In the genomic region with DNA sequence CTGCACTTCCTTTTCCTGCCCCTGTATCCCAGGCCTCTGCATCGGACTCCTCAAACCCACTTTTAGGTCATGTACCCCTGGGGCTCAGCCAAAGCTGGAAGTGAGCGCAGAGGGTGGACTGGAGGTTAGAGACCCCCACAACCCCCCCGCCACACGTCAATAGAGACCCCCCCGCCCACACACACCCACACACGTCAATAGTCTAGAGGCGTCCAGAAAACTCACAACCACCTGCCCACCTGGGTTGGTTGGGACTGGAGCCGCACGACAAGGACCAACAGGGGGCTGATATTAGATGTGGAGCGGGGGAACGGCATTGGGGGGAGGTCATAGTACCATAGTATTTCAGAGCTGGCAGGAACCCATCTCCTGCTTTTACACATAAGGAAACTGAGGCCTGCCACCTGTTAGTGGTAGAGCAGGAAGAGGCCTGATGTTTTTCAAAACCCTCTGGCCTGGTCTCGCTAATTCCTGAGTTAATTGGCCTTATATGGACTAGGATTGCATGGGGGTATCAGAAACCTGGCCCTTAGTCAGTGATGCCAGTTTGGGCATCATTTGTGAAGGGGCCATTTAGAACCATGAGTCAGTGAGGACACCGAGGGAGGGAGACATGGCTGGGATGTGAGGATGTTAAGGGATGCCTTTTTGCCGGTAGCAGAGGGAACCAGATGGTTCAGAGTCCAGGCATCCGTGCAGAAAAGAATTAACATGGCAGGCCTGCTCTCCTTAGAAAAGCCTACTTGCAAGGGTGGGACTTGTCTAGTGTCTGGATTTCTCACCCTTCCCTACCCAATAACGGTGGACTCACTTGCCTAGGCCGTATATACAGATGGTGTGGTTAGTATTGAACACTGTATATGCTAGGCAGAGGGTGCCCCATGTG, we compare ENCODE assay signal across 8 cellular contexts. TPM values are rescaled to one million over a fixed set of nuclear protein-coding genes. Genes with fewer than 3 reads are reported as not detected.
DNase-seq lines count a peak whose midpoint lies in the region; ATAC-seq, FAIRE-seq and TF ChIP-seq lines count a peak whose summit lies in the region.

No MANE protein-coding gene starts in this region.

- H3K9ac ChIP-seq in K562 (ENCODE audit: insufficient read depth in 1 of 2, low read depth in 2 of 2, low read length in 2 of 2) (peak overlapping the region; percentile 70 to 95), mesendoderm (ENCODE audit: low read length) (peak overlapping the region; percentile 58)

- H4K5ac ChIP-seq in mesendoderm (ENCODE audit: low read length), result no peak overlapping the region

- H2BK120ac ChIP-seq in mesendoderm (ENCODE audit: low read depth, low read length), result no peak overlapping the region

- no peak overlapping the region for H2BK15ac ChIP-seq in mesendoderm (replicated peaks; ENCODE audit: low read depth)

- TF ChIP-seq POLR2A in K562 (conservative IDR thresholded peaks at IDR 0.05), result no peak

- ATAC-seq in left ventricle myocardium superior, result no peak
- no peak for ATAC-seq in K562
- no peak for ATAC-seq in aorta (ENCODE audit: low FRiP score)

- peak overlapping the region; percentile 74 to 84 for H3K4me3 ChIP-seq in right atrium auricular region
- peak overlapping the region; percentile 74 for H3K4me3 ChIP-seq in K562
- no peak overlapping the region for H3K4me3 ChIP-seq in mesendoderm (ENCODE audit: low read length)
- H3K4me3 ChIP-seq in aorta (ENCODE audit: low read length in 2 of 2), result peak overlapping the region; percentile 94 to 99

- TF ChIP-seq RAD21 in K562 (CRISPR knock-in tag; conservative IDR thresholded peaks at IDR 0.05 in 1 of 2, IDR thresholded peaks at IDR 0.05 in 1 of 2), result no peak

- H3K18ac ChIP-seq in mesendoderm (ENCODE audit: low read length), result no peak overlapping the region

- no peak overlapping the region for H2AK5ac ChIP-seq in mesendoderm (ENCODE audit: low read length)

- 39% methylated on average over 16 of the region's 17 CpGs for WGBS in K562 (ENCODE audit: insufficient coverage, low coverage, missing lambda C conversion rate)
- no CpG with 5 or more reads among the region's 17 CpGs for WGBS in mesendoderm (ENCODE audit: extremely low coverage, insufficient coverage, low lambda C conversion rate)
- 30 to 34% methylated on average over 17 of the region's 17 CpGs for WGBS in aorta, 2 donors

- intact Hi-C loops in left ventricle myocardium superior (cut with micrococcal nuclease) (no loop called here), K562 (cut with micrococcal nuclease) (loop anchor here (2.0 kb wide), 1 partner anchor 19 kb away; a partner anchor contains a TSS), aorta (cut with DNase I) (loop anchor here in 1 of 2 donors (2.0 kb wide), 1 partner anchor 19 kb away; no protein-coding TSS in a partner anchor)

- H2BK5ac ChIP-seq in mesendoderm (ENCODE audit: low read length), result no peak overlapping the region

- no peaks in the 10 kb centered on the region for H3K9me1 ChIP-seq in K562 (ENCODE audit: control insufficient read depth, insufficient read depth, low read length)

- no peak overlapping the region for H4K8ac ChIP-seq in mesendoderm (ENCODE audit: low read depth, low read length)

- peak overlapping the region; percentile 79 for H2AFZ ChIP-seq in K562 (ENCODE audit: low read depth, low read length)

- in situ Hi-C loops in K562 (cut with MboI), result no loop called here
- in situ Hi-C loops in ACHN (cut with HindIII; ENCODE audit: low pct_ligation_motif_present, low pct_unique_long_range_greater_than_20kb, low sequenced_read_pairs), result no loop called here

- no peaks in the 10 kb centered on the region for H3K79me1 ChIP-seq in mesendoderm (ENCODE audit: low read length)

- TF ChIP-seq EP300 in K562 (IDR thresholded peaks at IDR 0.05; ENCODE audit: low read length), result no peak

- peaks cover 15% of the 10 kb centered on the region for H4K20me1 ChIP-seq in K562 (replicated peaks; ENCODE audit: control insufficient read depth, insufficient read depth, low read length)

- H3K27me3 ChIP-seq in right atrium auricular region (no peaks in the 10 kb centered on the region), K562 (ENCODE audit: control insufficient read depth in 2 of 2, insufficient read depth in 2 of 2, low read length in 2 of 2) (no peaks in the 10 kb centered on the region), mesendoderm (ENCODE audit: insufficient read depth, low read length, poor library complexity) (no peaks in the 10 kb centered on the region), aorta (ENCODE audit: control insufficient read depth in 1 of 2, insufficient read depth in 2 of 2, low read length in 1 of 2) (no peaks in the 10 kb centered on the region)

- POLR2A ChIA-PET in K562 (lab: Yijun Ruan, JAX), result interaction anchor here (0.6 to 1.5 kb wide), 4 partner anchors 22 to 818 kb away, joined by 3 to 6 read pairs (median 3); a partner anchor contains a TSS

- CTCF ChIA-PET in K562 (lab: Yijun Ruan, JAX; ENCODE audit: low intra/inter-chr PET ratio), result no interaction called here

- H3K4me1 ChIP-seq in right atrium auricular region (peaks cover 0 to 9% of the 10 kb centered on the region in 2 donors), K562 (replicated peaks in 1 of 2; ENCODE audit: control insufficient read depth in 2 of 2, insufficient read depth in 2 of 2, low read length in 2 of 2) (peaks cover 38 to 60% of the 10 kb centered on the region in 2 experiments), mesendoderm (ENCODE audit: control insufficient read depth, low read depth, low read length) (no peaks in the 10 kb centered on the region), aorta (ENCODE audit: control insufficient read depth in 1 of 2, insufficient read depth in 2 of 2, low read length in 2 of 2) (peaks cover 4% of the 10 kb centered on the region in 2 donors)

- H3K4me2 ChIP-seq in K562 (ENCODE audit: insufficient read depth, low read length) (peak overlapping the region; percentile 78), mesendoderm (ENCODE audit: low read length) (peak overlapping the region; percentile 37)

- H3K36me3 ChIP-seq in right atrium auricular region (no peaks in the 10 kb centered on the region), K562 (ENCODE audit: control insufficient read depth, insufficient read depth, low read length) (peaks cover 12% of the 10 kb centered on the region; the same call in 2 of the 3 replicates), mesendoderm (ENCODE audit: control insufficient read depth, insufficient read depth, low read length) (no peaks in the 10 kb centered on the region), aorta (ENCODE audit: control insufficient read depth in 1 of 2, insufficient read depth in 2 of 2, low read length in 1 of 2) (no peaks in the 10 kb centered on the region)

- H3K4ac ChIP-seq in mesendoderm (ENCODE audit: low read depth, low read length), result no peak overlapping the region

- H3K56ac ChIP-seq in mesendoderm (ENCODE audit: low read length), result no peak overlapping the region

- DNase-seq in right atrium auricular region (ENCODE audit: low spot score) (no peak), left ventricle myocardium superior (no peak), K562 (ENCODE audit: extremely low read depth in 1 of 4, low spot score in 3 of 4) (no peak), mesendoderm (no peak), aorta (no peak), hippocampal formation (lab: John Stamatoyannopoulos, UW) (no peak), ACHN (no peak)
- DNase-seq in stimulated activated CD4-positive, alpha-beta T cell treated with anti-CD3 and anti-CD28 coated beads, Interleukin-1b, Interleukin-23, amount 100 ng/mL, for 48 hours, result no peak

- H3K9me3 ChIP-seq in right atrium auricular region (no peaks in the 10 kb centered on the region), K562 (replicated peaks; ENCODE audit: control insufficient read depth, insufficient read depth, low read depth, low read length) (no peaks in the 10 kb centered on the region), aorta (ENCODE audit: control insufficient read depth, low read length) (no peaks in the 10 kb centered on the region)

- TF ChIP-seq CTCF in right atrium auricular region (IDR thresholded peaks at IDR 0.05) (no peak), K562 (IDR thresholded peaks at IDR 0.05 in 2 of 3, conservative IDR thresholded peaks at IDR 0.05 in 1 of 3; ENCODE audit: insufficient read depth in 2 of 3, low read depth in 1 of 3, low read length in 3 of 3) (no peak)

- H3K27ac ChIP-seq in right atrium auricular region (peak overlapping the region; percentile 85 to 92), K562 (ENCODE audit: extremely low read depth, low read depth, low read length) (peak overlapping the region; percentile 65; the same call in 1 of the 3 replicates), mesendoderm (ENCODE audit: low read depth, low read length) (no peak overlapping the region), aorta (ENCODE audit: low read depth in 1 of 2, low read length in 2 of 2) (peak overlapping the region; percentile 69 to 92)

- no peak for FAIRE-seq in K562 (lab: Jason Lieb, UNC)

- H3K23ac ChIP-seq in mesendoderm (ENCODE audit: low read length), result no peak overlapping the region

- H3K79me2 ChIP-seq in K562 (ENCODE audit: control insufficient read depth, insufficient read depth, low read length) (peaks cover 51% of the 10 kb centered on the region), mesendoderm (ENCODE audit: control insufficient read depth, insufficient read depth, low read length) (no peaks in the 10 kb centered on the region)

- no TSS peak for BruUV-seq in K562 (replicated peaks; lab: Mats Ljungman, UMichigan)

RNA-seq across cellular contexts. Expression of a gene that starts 1.1 kb away (rescaled TPM):
- total RNA-seq in right atrium auricular region (100 to 1,000 TPM in 1 of 2 donors, 10 to 100 TPM in 1; 56.8 to 134 TPM), left ventricle myocardium superior (114 TPM), K562 (2014; rRNA removed) (97.3 and 100 TPM in 2 replicates), K562 (2014; rRNA removed; fragmentation: Illumina TruSeq; extraction: Trizol) (62.9 and 72.8 TPM in 2 replicates), K562 (2015; rRNA removed; fragmentation: Illumina TruSeq; extraction: Trizol) (51.0 and 55.1 TPM in 2 replicates), K562 (2021) (74.0 and 74.4 TPM in 2 replicates), aorta (10 to 100 TPM; 67.9 to 91.5 TPM)
- 18.4 and 30.9 TPM in 2 replicates for total RNA-seq in K562 (2011; cell fraction: chromatin; rRNA removed; ENCODE audit: low replicate concordance)
- 52.2 and 53.7 TPM in 2 replicates for total RNA-seq in K562 (2011; cell fraction: nucleolus; rRNA removed)
- total RNA-seq in K562 (2011; cell fraction: nucleoplasm; rRNA removed), result 47.9 and 75.6 TPM in 2 replicates
- polyA plus RNA-seq in K562 (2011; rRNA removed) (87.6 and 92.4 TPM in 2 replicates), K562 (2014; fragmentation: Illumina TruSeq; extraction: Trizol) (53.4 and 59.9 TPM in 2 replicates), K562 (2014; fragmentation: Nextera tagmentation; extraction: Ambion mirVana) (10 to 100 TPM in 1 of 2 experiments, 1 to 10 TPM in 1; 6.1 to 11.4 TPM), K562 (2014; rRNA removed) (89.2 and 95.7 TPM in 2 replicates), aorta (100 to 1,000 TPM; 122 to 148 TPM)
- 66.7 and 98.8 TPM in 2 replicates for polyA plus RNA-seq in K562 (2011; cell fraction: cytosol; rRNA removed)
- polyA plus RNA-seq in K562 (2011; cell fraction: nucleus; rRNA removed), result 32.2 and 37.6 TPM in 2 replicates
- 70.5 and 73.8 TPM in 2 replicates for polyA plus RNA-seq in K562 (2012)
- polyA minus RNA-seq in K562 (2011; rRNA and poly(A)+ RNA removed), result 20.8 and 22.7 TPM in 2 replicates
- polyA minus RNA-seq in K562 (2011; cell fraction: cytosol; rRNA and poly(A)+ RNA removed), result 15.7 and 18.1 TPM in 2 replicates
- polyA minus RNA-seq in K562 (2011; cell fraction: nucleus; rRNA and poly(A)+ RNA removed), result 4.0 and 9.8 TPM in 2 replicates
- 17.0 TPM for polyA plus RNA-seq in mesendoderm (2013, experiment 1 of 2)
- polyA plus RNA-seq in mesendoderm (2013, experiment 2 of 2), result 18.7 TPM

RNA-seq across cellular contexts. Expression of a gene that starts 19.1 kb away (rescaled TPM):
- total RNA-seq in right atrium auricular region, result 1 to 10 TPM; 2.2 to 3.6 TPM
- total RNA-seq in left ventricle myocardium superior, result 2.6 TPM
- 20.1 and 37.7 TPM in 2 replicates for total RNA-seq in K562 (2011; cell fraction: chromatin; rRNA removed; ENCODE audit: low replicate concordance)
- 34.2 and 37.6 TPM in 2 replicates for total RNA-seq in K562 (2011; cell fraction: nucleolus; rRNA removed)
- 23.3 and 27.4 TPM in 2 replicates for total RNA-seq in K562 (2011; cell fraction: nucleoplasm; rRNA removed)
- total RNA-seq in K562 (2014; rRNA removed), result 10.2 and 19.9 TPM in 2 replicates
- 17.7 and 19.3 TPM in 2 replicates for total RNA-seq in K562 (2014; rRNA removed; fragmentation: Illumina TruSeq; extraction: Trizol)
- 16.4 and 17.9 TPM in 2 replicates for total RNA-seq in K562 (2015; rRNA removed; fragmentation: Illumina TruSeq; extraction: Trizol)
- total RNA-seq in K562 (2021), result 14.7 and 18.1 TPM in 2 replicates
- polyA plus RNA-seq in K562 (2011; rRNA removed), result 17.3 and 22.0 TPM in 2 replicates
- 23.6 and 25.5 TPM in 2 replicates for polyA plus RNA-seq in K562 (2011; cell fraction: cytosol; rRNA removed)
- 22.9 and 24.1 TPM in 2 replicates for polyA plus RNA-seq in K562 (2011; cell fraction: nucleus; rRNA removed)
- polyA plus RNA-seq in K562 (2012), result 7.3 and 12.3 TPM in 2 replicates
- polyA plus RNA-seq in K562 (2014; fragmentation: Illumina TruSeq; extraction: Trizol), result 13.1 and 14.9 TPM in 2 replicates
- 10 to 100 TPM in 1 of 2 experiments, 1 to 10 TPM in 1; 7.1 to 10.6 TPM for polyA plus RNA-seq in K562 (2014; fragmentation: Nextera tagmentation; extraction: Ambion mirVana)
- 14.3 and 15.3 TPM in 2 replicates for polyA plus RNA-seq in K562 (2014; rRNA removed)
- polyA minus RNA-seq in K562 (2011; rRNA and poly(A)+ RNA removed), result 21.0 and 27.3 TPM in 2 replicates
- 19.5 and 19.6 TPM in 2 replicates for polyA minus RNA-seq in K562 (2011; cell fraction: cytosol; rRNA and poly(A)+ RNA removed)
- polyA minus RNA-seq in K562 (2011; cell fraction: nucleus; rRNA and poly(A)+ RNA removed), result 23.6 and 30.5 TPM in 2 replicates
- 6.6 TPM for polyA plus RNA-seq in mesendoderm (2013, experiment 1 of 2)
- polyA plus RNA-seq in mesendoderm (2013, experiment 2 of 2), result 6.8 TPM
- total RNA-seq in aorta, result 1 to 10 TPM; 5.3 to 7.5 TPM
- 1 to 10 TPM; 2.8 to 4.4 TPM for polyA plus RNA-seq in aorta
